8 cellular contexts compared by ENCODE assay signal in genomic region chr19:11198175-11198534, GRCh38. TPM values are rescaled to one million over a fixed set of nuclear protein-coding genes. Genes with fewer than 3 reads are reported as not detected.
DNase-seq lines count a peak whose midpoint lies in the region; ATAC-seq, FAIRE-seq and TF ChIP-seq lines count a peak whose summit lies in the region.

No MANE protein-coding gene starts in this region.

- intact Hi-C loops in Calu3 (cut with micrococcal nuclease; ENCODE audit: unreplicated experiment) (no loop called here), Panc1 (cut with micrococcal nuclease; ENCODE audit: unreplicated experiment) (no loop called here), endothelial cell of umbilical vein (cut with micrococcal nuclease) (no loop called here), posterior cingulate gyrus (cut with DNase I) (no loop called here)

- H3K9ac ChIP-seq in endothelial cell of umbilical vein (replicated peaks; ENCODE audit: extremely low read depth, insufficient read depth, low read length) (no peak overlapping the region), parathyroid adenoma (no peak overlapping the region)

- H3K9me3 Mint-ChIP-seq in Calu3 (ENCODE audit: low read depth, unreplicated experiment): no peaks in the 10 kb centered on the region

- dilution Hi-C loops in endothelial cell of umbilical vein (cut with MboI; ENCODE audit: extremely low pct_ligation_motif_present, low sequenced_read_pairs): no loop called here

- H3K27me3 Mint-ChIP-seq in Calu3 (ENCODE audit: unreplicated experiment): no peaks in the 10 kb centered on the region

- peaks cover 5% of the 10 kb centered on the region for H3K4me1 Mint-ChIP-seq in Calu3 (ENCODE audit: low read depth, unreplicated experiment)

- H3K4me2 ChIP-seq in endothelial cell of umbilical vein (ENCODE audit: insufficient read depth, low read length) (no peak overlapping the region), parathyroid adenoma (ENCODE audit: low read length) (peak overlapping the region; percentile 56)

- H3K4me3 Mint-ChIP-seq in Calu3 (ENCODE audit: low read depth, unreplicated experiment): peak overlapping the region; percentile 66

- ATAC-seq in Panc1 (no peak), GM21528 (IDR thresholded peaks at IDR 0.05; ENCODE audit: low FRiP score, unreplicated experiment) (no peak)

- TF ChIP-seq POLR2A in endothelial cell of umbilical vein (IDR thresholded peaks at IDR 0.05; ENCODE audit: low read depth, low read length): no peak

- H2AFZ ChIP-seq in endothelial cell of umbilical vein (ENCODE audit: low read depth, low read length) (no peak overlapping the region), parathyroid adenoma (peak overlapping the region; percentile 84)

- H3K4me3 ChIP-seq in Panc1 (ENCODE audit: low read depth in 2 of 2, low read length in 2 of 2) (peak overlapping the region; percentile 44 to 73), endothelial cell of umbilical vein (replicated peaks in 1 of 3; ENCODE audit: insufficient read depth in 1 of 3, low read depth in 1 of 3, low read length in 3 of 3) (no peak overlapping the region), parathyroid adenoma (ENCODE audit: low read depth, low read length) (peak overlapping the region; percentile 80)

- H4K20me1 ChIP-seq in endothelial cell of umbilical vein (replicated peaks; ENCODE audit: control insufficient read depth, extremely low read depth, insufficient read depth, low read length): no peaks in the 10 kb centered on the region

- DNase-seq in Calu3 (no peak), Panc1 (ENCODE audit: low read depth, low spot score) (no peak), endothelial cell of umbilical vein (ENCODE audit: low read depth, low spot score) (no peak), NCI-H526 (lab: John Stamatoyannopoulos, UW) (no peak), posterior cingulate gyrus (no peak)
- DNase-seq in stimulated activated CD4-positive, alpha-beta T cell treated with anti-CD3 and anti-CD28 coated beads, Interleukin-4, amount 100 ng/mL, for 24 hours: no peak

- no peaks in the 10 kb centered on the region for H3K27me3 ChIP-seq in Panc1 (ENCODE audit: control insufficient read depth, insufficient read depth, low read length)
- no peaks in the 10 kb centered on the region for H3K27me3 ChIP-seq in endothelial cell of umbilical vein (ENCODE audit: control insufficient read depth in 2 of 2, insufficient read depth in 2 of 2, low read length in 2 of 2)
- H3K27me3 ChIP-seq in parathyroid adenoma (ENCODE audit: control insufficient read depth, insufficient read depth, low read length): no peaks in the 10 kb centered on the region

- peaks cover 29% of the 10 kb centered on the region for H3K79me2 ChIP-seq in endothelial cell of umbilical vein (ENCODE audit: control insufficient read depth, insufficient read depth, low read length)
- H3K79me2 ChIP-seq in parathyroid adenoma: no peaks in the 10 kb centered on the region

- FAIRE-seq in endothelial cell of umbilical vein (lab: Jason Lieb, UNC): no peak

- H3K36me3 Mint-ChIP-seq in Calu3 (ENCODE audit: insufficient read depth, unreplicated experiment): peaks cover 11% of the 10 kb centered on the region

- in situ Hi-C loops in Panc1 (cut with HindIII; ENCODE audit: low pct_unique_long_range_greater_than_20kb, low sequenced_read_pairs): no loop called here

- POLR2A ChIA-PET in Panc1 (lab: Charles Lee) (no interaction called here), endothelial cell of umbilical vein (lab: Charles Lee) (interaction anchor here (0.6 kb wide), 1 partner anchor 73 kb away, joined by 3 read pairs; no protein-coding TSS in a partner anchor)

- H3K36me3 ChIP-seq in Panc1 (ENCODE audit: control insufficient read depth, insufficient read depth, low read length): no peaks in the 10 kb centered on the region
- peaks cover 7 to 38% of the 10 kb centered on the region in 2 experiments for H3K36me3 ChIP-seq in endothelial cell of umbilical vein (ENCODE audit: control insufficient read depth in 2 of 2, extremely low read depth in 1 of 2, insufficient read depth in 2 of 2, low read length in 2 of 2)
- no peaks in the 10 kb centered on the region for H3K36me3 ChIP-seq in parathyroid adenoma (ENCODE audit: control insufficient read depth, insufficient read depth, low read length)

- CTCF ChIA-PET in Calu3 (lab: Charles Lee): interaction anchor here (1.1 to 1.5 kb wide), 2 partner anchors 55 to 183 kb away, joined by 3 read pairs; no protein-coding TSS in a partner anchor
- CTCF ChIA-PET in Panc1 (lab: Charles Lee): no interaction called here
- CTCF ChIA-PET in endothelial cell of umbilical vein (lab: Charles Lee): interaction anchor here (1.0 to 2.2 kb wide), 6 partner anchors 10 to 162 kb away, joined by 3 to 17 read pairs (median 4); no protein-coding TSS in a partner anchor

- BruUV-seq in Calu3 (replicated peaks; lab: Mats Ljungman, UMichigan): no TSS peak
- no TSS peak for BruUV-seq in Panc1 (replicated peaks; lab: Mats Ljungman, UMichigan)
- no TSS peak for BruUV-seq in endothelial cell of umbilical vein (replicated peaks; lab: Mats Ljungman, UMichigan)

- H3K4me1 ChIP-seq in Panc1 (ENCODE audit: control insufficient read depth, insufficient read depth, low read length) (peaks cover 23% of the 10 kb centered on the region), endothelial cell of umbilical vein (ENCODE audit: control insufficient read depth, extremely low read depth, insufficient read depth, low read length) (peaks cover 19% of the 10 kb centered on the region), parathyroid adenoma (peaks cover 3% of the 10 kb centered on the region)

- H3K9me3 ChIP-seq in Panc1 (ENCODE audit: control insufficient read depth, insufficient read depth, low read depth, low read length) (no peaks in the 10 kb centered on the region), endothelial cell of umbilical vein (replicated peaks; ENCODE audit: control insufficient read depth, insufficient read depth, low read length) (no peaks in the 10 kb centered on the region), parathyroid adenoma (ENCODE audit: control insufficient read depth, low read length) (no peaks in the 10 kb centered on the region)

- TF ChIP-seq CTCF in Calu3 (IDR thresholded peaks at IDR 0.05; ENCODE audit: unreplicated experiment): no peak
- no peak for TF ChIP-seq CTCF in Panc1 (IDR thresholded peaks at IDR 0.05)
- no peak for TF ChIP-seq CTCF in endothelial cell of umbilical vein (IDR thresholded peaks at IDR 0.05; ENCODE audit: extremely low read depth in 1 of 2, insufficient read depth in 1 of 2, low read depth in 1 of 2, low read length in 2 of 2)
- TF ChIP-seq CTCF in parathyroid adenoma (IDR thresholded peaks at IDR 0.05): no peak

- no peak overlapping the region for H3K27ac Mint-ChIP-seq in Calu3 (ENCODE audit: unreplicated experiment)

- H3K27ac ChIP-seq in Panc1 (ENCODE audit: low read length) (peak overlapping the region; percentile 82; the same call in 1 of the 2 replicates), endothelial cell of umbilical vein (ENCODE audit: insufficient read depth, low read depth, low read length) (peak overlapping the region; percentile 28), parathyroid adenoma (peak overlapping the region; percentile 81)

- H3K9me1 ChIP-seq in endothelial cell of umbilical vein (replicated peaks; ENCODE audit: control insufficient read depth, extremely low read depth, insufficient read depth, low read length): no peaks in the 10 kb centered on the region

TF ChIP-seq in endothelial cell of umbilical vein, 7 proteins besides CTCF, POLR2A, EP300 and RAD21 (continues in another document):
- no peak for TF ChIP-seq MAX (IDR thresholded peaks at IDR 0.05; ENCODE audit: insufficient read depth, insufficient read length)
- no peak for TF ChIP-seq POLR2AphosphoS5 (IDR thresholded peaks at IDR 0.05; ENCODE audit: insufficient read depth, low read depth, low read length)
- TF ChIP-seq EZH2 (IDR thresholded peaks at IDR 0.05; ENCODE audit: borderline replicate concordance, low read depth, low read length, severe bottlenecking): no peak

RNA-seq across cellular contexts. Expression of gene KANK2, which starts 0.8 kb away (rescaled TPM):
- total RNA-seq in Calu3 (2022) (27.8 and 31.2 TPM in 2 replicates), Panc1 (2021; ENCODE audit: unreplicated experiment) (121 TPM), endothelial cell of umbilical vein (77.9 and 78.0 TPM in 2 replicates)
- polyA plus RNA-seq in Panc1 (2012; ENCODE audit: insufficient read length): 199 TPM
- polyA plus RNA-seq in endothelial cell of umbilical vein: 41.7 and 48.1 TPM in 2 replicates
- 37.0 and 37.1 TPM in 2 replicates for polyA plus RNA-seq in endothelial cell of umbilical vein (2011; cell fraction: cytosol; rRNA removed)
- 101 and 115 TPM in 2 replicates for polyA plus RNA-seq in endothelial cell of umbilical vein (2011; cell fraction: nucleus; rRNA removed)
- polyA plus RNA-seq in endothelial cell of umbilical vein (2012): 49.4 and 55.2 TPM in 2 replicates
- 75.6 and 93.5 TPM in 2 replicates for polyA minus RNA-seq in endothelial cell of umbilical vein
- polyA minus RNA-seq in endothelial cell of umbilical vein (2011; cell fraction: cytosol; rRNA and poly(A)+ RNA removed): 60.2 TPM
- polyA minus RNA-seq in endothelial cell of umbilical vein (2011; cell fraction: nucleus; rRNA and poly(A)+ RNA removed): 52.0 and 75.1 TPM in 2 replicates

RNA-seq across cellular contexts. Expression of gene ANGPTL8, which starts 41.3 kb away (rescaled TPM):
- total RNA-seq in Calu3 (2022) (not detected in 2 replicates), Panc1 (2021; ENCODE audit: unreplicated experiment) (not detected), endothelial cell of umbilical vein (not detected in 2 replicates)
- 0.64 TPM for polyA plus RNA-seq in Panc1 (2012; ENCODE audit: insufficient read length)
- polyA plus RNA-seq in endothelial cell of umbilical vein: not detected in 2 replicates
- not detected in 2 replicates for polyA plus RNA-seq in endothelial cell of umbilical vein (2011; cell fraction: cytosol; rRNA removed)
- not detected in 2 replicates for polyA plus RNA-seq in endothelial cell of umbilical vein (2011; cell fraction: nucleus; rRNA removed)
- polyA plus RNA-seq in endothelial cell of umbilical vein (2012): not detected in 2 replicates
- polyA minus RNA-seq in endothelial cell of umbilical vein: not detected in 2 replicates
- polyA minus RNA-seq in endothelial cell of umbilical vein (2011; cell fraction: cytosol; rRNA and poly(A)+ RNA removed): not detected
- polyA minus RNA-seq in endothelial cell of umbilical vein (2011; cell fraction: nucleus; rRNA and poly(A)+ RNA removed): not detected in 2 replicates

RNA-seq across cellular contexts. Expression of gene SPC24, which starts 42.6 kb away (rescaled TPM):
- total RNA-seq in Calu3 (2022) (31.8 and 36.4 TPM in 2 replicates), Panc1 (2021; ENCODE audit: unreplicated experiment) (50.6 TPM), endothelial cell of umbilical vein (68.5 and 70.0 TPM in 2 replicates)
- 26.9 TPM for polyA plus RNA-seq in Panc1 (2012; ENCODE audit: insufficient read length)
- 17.2 and 19.8 TPM in 2 replicates for polyA plus RNA-seq in endothelial cell of umbilical vein
- polyA plus RNA-seq in endothelial cell of umbilical vein (2011; cell fraction: cytosol; rRNA removed): 21.3 and 22.1 TPM in 2 replicates
- 24.9 and 33.2 TPM in 2 replicates for polyA plus RNA-seq in endothelial cell of umbilical vein (2011; cell fraction: nucleus; rRNA removed)
- polyA plus RNA-seq in endothelial cell of umbilical vein (2012): 13.1 and 17.4 TPM in 2 replicates
- polyA minus RNA-seq in endothelial cell of umbilical vein: 54.8 and 79.1 TPM in 2 replicates
- polyA minus RNA-seq in endothelial cell of umbilical vein (2011; cell fraction: cytosol; rRNA and poly(A)+ RNA removed): 78.2 TPM
- polyA minus RNA-seq in endothelial cell of umbilical vein (2011; cell fraction: nucleus; rRNA and poly(A)+ RNA removed): 10.7 and 12.5 TPM in 2 replicates

Comparison
In these comparisons a context has a peak if more than half of its experiments do, and no peak if none do; other contexts are left out.
1. H3K27ac ChIP-seq: peak in every context shown above with its lines; median percentile 82 in Panc1; 81 in parathyroid adenoma; 28 in endothelial cell of umbilical vein.
2. H3K4me3 ChIP-seq: peak in Panc1 (2 of 2) and parathyroid adenoma (single experiment); none in endothelial cell of umbilical vein (0 of 3).